In genomic region chr2:43180901-43181300, GRCh38 we compare ENCODE assay signal across 16 cellular contexts. TPM values are rescaled to one million over a fixed set of nuclear protein-coding genes. Genes with fewer than 3 reads are reported as not detected.
DNase-seq lines count a peak whose midpoint lies in the region; ATAC-seq and TF ChIP-seq lines count a peak whose summit lies in the region.
"Had no signal": no experiment of that assay in that cellular context is flagged by ENCODE, and none has a peak within 500 bp of the region (broad histone marks: within the 10 kb centered on the region; RNA-seq: fewer than 3 reads in every experiment).

No MANE protein-coding gene starts in this region.

- no peaks in the 10 kb centered on the region for H3K36me3 Mint-ChIP-seq in Caco-2 (ENCODE audit: insufficient read depth, unreplicated experiment)
- peaks cover 9% of the 10 kb centered on the region for H3K36me3 Mint-ChIP-seq in effector memory CD8-positive, alpha-beta T cell (ENCODE audit: insufficient read depth)
- no peaks in the 10 kb centered on the region for H3K36me3 Mint-ChIP-seq in nephron (ENCODE audit: low read depth)
- H3K36me3 Mint-ChIP-seq: brain had no signal

- no peak overlapping the region for H3K23ac ChIP-seq in IMR-90 (ENCODE audit: low read depth, low read length)

- H3K18ac ChIP-seq in IMR-90 (ENCODE audit: low read depth, low read length) = no peak overlapping the region

- whole genome bisulfite sequencing in IMR-90 (ENCODE audit: extremely low coverage in 2 of 2, insufficient read length in 1 of 2), 2 experiments = no CpG with 5 or more reads among the region's 8 CpGs

- no peaks in the 10 kb centered on the region for H3K9me3 Mint-ChIP-seq in Caco-2 (ENCODE audit: unreplicated experiment)
- no peaks in the 10 kb centered on the region for H3K9me3 Mint-ChIP-seq in effector memory CD8-positive, alpha-beta T cell
- H3K9me3 Mint-ChIP-seq in nephron = no peaks in the 10 kb centered on the region
- H3K9me3 Mint-ChIP-seq: nephron progenitor cell had no signal

- no peak overlapping the region for H3K9ac ChIP-seq in IMR-90 (ENCODE audit: low read depth, low read length)

- H3K27me3 Mint-ChIP-seq in Caco-2 (ENCODE audit: insufficient read depth, unreplicated experiment) (no peaks in the 10 kb centered on the region), nephron (ENCODE audit: low read depth) (peaks cover 14% of the 10 kb centered on the region)
- no peaks in the 10 kb centered on the region for H3K27me3 Mint-ChIP-seq in effector memory CD8-positive, alpha-beta T cell
- H3K27me3 Mint-ChIP-seq: brain had no signal

- TF ChIP-seq RAD21 in IMR-90 (IDR thresholded peaks at IDR 0.05; ENCODE audit: low read length) = no peak

- H2BK120ac ChIP-seq in IMR-90 (ENCODE audit: low read depth, low read length) = no peak overlapping the region; the same call in 1 of the 2 replicates

- no peak overlapping the region for H3K27ac ChIP-seq in IMR-90 (ENCODE audit: insufficient read depth, low read length)

- H3K4me3 Mint-ChIP-seq in Caco-2 (ENCODE audit: unreplicated experiment) (no peak overlapping the region), nephron (no peak overlapping the region)
- no peak overlapping the region for H3K4me3 Mint-ChIP-seq in effector memory CD8-positive, alpha-beta T cell
- H3K4me3 Mint-ChIP-seq: brain, nephron progenitor cell had no signal

- no peak overlapping the region for H2AFZ ChIP-seq in IMR-90 (replicated peaks; ENCODE audit: low read length, poor library complexity)

- H4K20me1 ChIP-seq in IMR-90 (ENCODE audit: insufficient read depth, low read length) = no peaks in the 10 kb centered on the region

- H3K4me1 Mint-ChIP-seq in Caco-2 (ENCODE audit: low read depth, unreplicated experiment) (peaks cover 23% of the 10 kb centered on the region), nephron (peaks cover 29% of the 10 kb centered on the region)
- peaks cover 49 to 60% of the 10 kb centered on the region in 2 donors for H3K4me1 Mint-ChIP-seq in effector memory CD8-positive, alpha-beta T cell (ENCODE audit: low read depth in 2 of 2)

- peak overlapping the region; percentile 54 for H2AK5ac ChIP-seq in IMR-90 (ENCODE audit: low read depth, low read length)

- BruUV-seq in Caco-2 (replicated peaks; lab: Mats Ljungman, UMichigan) = no TSS peak
- BruUV-seq in IMR-90 (replicated peaks; lab: Mats Ljungman, UMichigan) = no TSS peak

- peak overlapping the region; percentile 31 for H3K4ac ChIP-seq in IMR-90 (ENCODE audit: low read depth, low read length)

- H3K9me3 ChIP-seq in Caco-2 (no peaks in the 10 kb centered on the region), IMR-90 (ENCODE audit: control insufficient read depth, insufficient read depth, low read length) (peaks cover 3% of the 10 kb centered on the region)

- intact Hi-C loops in Caco-2 (cut with micrococcal nuclease; ENCODE audit: unreplicated experiment) (no loop called here), IMR-90 (cut with micrococcal nuclease) (no loop called here)

- H4K8ac ChIP-seq in IMR-90 (ENCODE audit: low read depth in 2 of 2, low read length in 2 of 2) = no peak overlapping the region

- H4K5ac ChIP-seq in IMR-90 (ENCODE audit: low read depth, low read length) = no peak overlapping the region; the same call in 1 of the 2 replicates

- DNase-seq in Caco-2 = no peak
- no peak for DNase-seq in IMR-90
- no peak for DNase-seq in effector memory CD8-positive, alpha-beta T cell
- no peak for DNase-seq in nucleus accumbens (lab: John Stamatoyannopoulos, UW)
- DNase-seq in NK-92 treated with Interleukin-12 subunit alpha and Interleukin-12 subunit beta, amount 100 ng/mL, for 24 hours (lab: John Stamatoyannopoulos, UW) = no peak
- no peak for DNase-seq in Ammon's horn (ENCODE audit: low spot score)
- DNase-seq: activated gamma-delta T cell, C1 segment of cervical spinal cord, DMS79 treated with DMSO at 0.1 percent for 48 hours, left ventricle myocardium superior, NCI-H2029, NCI-H510A, nephron progenitor cell had no signal

- POLR2A ChIA-PET in Caco-2 (lab: Charles Lee) (no interaction called here), IMR-90 (lab: Charles Lee; ENCODE audit: unreplicated experiment) (no interaction called here)

- H2AK9ac ChIP-seq in IMR-90 (replicated peaks; ENCODE audit: low read depth, low read length, poor library complexity) = peak overlapping the region; percentile 63

- H3K4me1 ChIP-seq in Caco-2 (peaks cover 32% of the 10 kb centered on the region), IMR-90 (ENCODE audit: control insufficient read depth, insufficient read depth, low read length) (peaks cover 11% of the 10 kb centered on the region)

- H3K56ac ChIP-seq in IMR-90 (ENCODE audit: extremely low read depth, insufficient read depth, low read length) = no peak overlapping the region

- H4K91ac ChIP-seq in IMR-90 (ENCODE audit: insufficient read depth, low read depth, low read length) = no peak overlapping the region

- H3K79me1 ChIP-seq in IMR-90 (ENCODE audit: low read depth in 1 of 2, low read length in 2 of 2) = no peaks in the 10 kb centered on the region

- TF ChIP-seq CTCF in Caco-2 (IDR thresholded peaks at IDR 0.05; ENCODE audit: insufficient read depth in 1 of 2, low read depth in 1 of 2, low read length in 1 of 2, severe bottlenecking in 1 of 2, unreplicated experiment in 1 of 2) = no peak
- TF ChIP-seq CTCF in IMR-90 (conservative IDR thresholded peaks at IDR 0.05; ENCODE audit: low read depth, low read length) = no peak
- TF ChIP-seq CTCF in nephron (IDR thresholded peaks at IDR 0.05; ENCODE audit: unreplicated experiment in 3 of 3) = no peak

- H3K27me3 ChIP-seq in Caco-2 (replicated peaks; ENCODE audit: control insufficient read depth, insufficient read depth, low read length) (no peaks in the 10 kb centered on the region), IMR-90 (ENCODE audit: control insufficient read depth, insufficient read depth, low read length) (no peaks in the 10 kb centered on the region)

- no peak overlapping the region for H2BK20ac ChIP-seq in IMR-90 (ENCODE audit: low read depth, low read length)

- peaks cover 7% of the 10 kb centered on the region; the same call in 1 of the 2 replicates for H3K9me1 ChIP-seq in IMR-90 (ENCODE audit: insufficient read depth, low read length)

- in situ Hi-C loops in IMR-90 (cut with MboI; ENCODE audit: low sequenced_read_pairs) = no loop called here

- H3K4me2 ChIP-seq in IMR-90 (ENCODE audit: low read depth, low read length) = no peak overlapping the region

- no peak for ATAC-seq in IMR-90 (ENCODE audit: low read depth)
- no peak for ATAC-seq in effector memory CD8-positive, alpha-beta T cell (replicated peaks)
- ATAC-seq in HG03354 (IDR thresholded peaks at IDR 0.05; ENCODE audit: poor library complexity, severe bottlenecking, unreplicated experiment) = no peak
- ATAC-seq: left ventricle myocardium superior had no signal

- no peak overlapping the region for H2BK5ac ChIP-seq in IMR-90 (ENCODE audit: low read depth, low read length, poor library complexity, severe bottlenecking)

- H3K14ac ChIP-seq in IMR-90 (replicated peaks; ENCODE audit: low read depth, low read length) = no peak overlapping the region

- dilution Hi-C loops in IMR-90 (cut with HindIII; ENCODE audit: low sequenced_read_pairs, unreplicated experiment) = no loop called here

- H3K27ac Mint-ChIP-seq in Caco-2 (ENCODE audit: unreplicated experiment) (peak overlapping the region; percentile 51), nephron (peak overlapping the region; percentile 0 to 33 (median 32))
- peak overlapping the region; percentile 45 to 62 for H3K27ac Mint-ChIP-seq in effector memory CD8-positive, alpha-beta T cell

- TF ChIP-seq POLR2A in IMR-90 (IDR thresholded peaks at IDR 0.05; ENCODE audit: low read depth, low read length) = no peak

- no peaks in the 10 kb centered on the region for H3K36me3 ChIP-seq in Caco-2 (ENCODE audit: control insufficient read depth, insufficient read depth, low read length)
- no peaks in the 10 kb centered on the region for H3K36me3 ChIP-seq in IMR-90 (ENCODE audit: control insufficient read depth, insufficient read depth, low read length)

- CTCF ChIA-PET in Caco-2 (lab: Charles Lee) (no interaction called here), IMR-90 (lab: Yijun Ruan, JAX) (no interaction called here)

- H3K4me3 ChIP-seq in Caco-2 (ENCODE audit: low read depth, low read length) (no peak overlapping the region), IMR-90 (ENCODE audit: insufficient read depth, low read depth, low read length) (no peak overlapping the region)

- no peak overlapping the region for H2BK15ac ChIP-seq in IMR-90 (ENCODE audit: low read depth, low read length)

TF ChIP-seq in IMR-90, 13 proteins besides CTCF, POLR2A, EP300 and RAD21 (continues in another document):
- TF ChIP-seq BHLHE40 (IDR thresholded peaks at IDR 0.05; ENCODE audit: low read depth, low read length) (no peak), NFE2L2 (IDR thresholded peaks at IDR 0.05; ENCODE audit: low read depth, low read length) (no peak), SMC3 (IDR thresholded peaks at IDR 0.05; ENCODE audit: low read depth, low read length) (no peak), MAFK (IDR thresholded peaks at IDR 0.05; ENCODE audit: low read depth, low read length) (no peak), CEBPB (IDR thresholded peaks at IDR 0.05; ENCODE audit: low read depth, low read length) (no peak), RFX5 (IDR thresholded peaks at IDR 0.05; ENCODE audit: low read depth, low read length) (no peak), USF2 (IDR thresholded peaks at IDR 0.05; ENCODE audit: low read depth, low read length) (no peak), MAZ (IDR thresholded peaks at IDR 0.05; ENCODE audit: borderline replicate concordance, low read depth, low read length) (no peak), CHD1 (IDR thresholded peaks at IDR 0.05; ENCODE audit: low read depth, low read length) (no peak), RCOR1 (IDR thresholded peaks at IDR 0.05; ENCODE audit: insufficient replicate concordance, low read length) (no peak), FOS (IDR thresholded peaks at IDR 0.05; ENCODE audit: low read depth, low read length) (no peak), MXI1 (IDR thresholded peaks at IDR 0.05; ENCODE audit: borderline replicate concordance, low read depth, low read length) (no peak)

RNA-seq across cellular contexts. Expression of gene ZFP36L2, which starts 45.5 kb away (rescaled TPM):
- total RNA-seq in Caco-2 (2022) (225 and 237 TPM in 2 replicates), IMR-90 (2012; rRNA removed) (1.8 and 2.2 TPM in 2 replicates)
- polyA plus RNA-seq in IMR-90 (2012; rRNA removed) = 20.1 and 20.8 TPM in 2 replicates
- polyA plus RNA-seq in IMR-90 (2012; cell fraction: cytosol; rRNA removed) = 8.6 and 34.8 TPM in 2 replicates
- polyA plus RNA-seq in IMR-90 (2012; cell fraction: nucleus; rRNA removed; ENCODE audit: low replicate concordance) = 19.6 and 31.4 TPM in 2 replicates

Comparison
In these comparisons a context has a peak if more than half of its experiments do, and no peak if none do; other contexts are left out.
1. RNA of gene ZFP36L2, which starts 45.5 kb away (total RNA-seq): 225 to 237 TPM in Caco-2; 1.8 to 2.2 TPM in IMR-90; every median in the first group is over 10 times any median in the second.
2. Peak in every context shown above with its lines, with median percentiles within 50 percentile points of each other: H3K27ac Mint-ChIP-seq.